In genomic region chr12:113298472-113298817, GRCh38 we compare ENCODE assay signal across 1 cellular context.
TF ChIP-seq lines count a peak whose summit lies in the region.

No MANE protein-coding gene starts in this region.

TF ChIP-seq in IMR-90, 13 proteins besides CTCF, POLR2A, EP300 and RAD21 (continued from another document):
- TF ChIP-seq, protein P1, sequence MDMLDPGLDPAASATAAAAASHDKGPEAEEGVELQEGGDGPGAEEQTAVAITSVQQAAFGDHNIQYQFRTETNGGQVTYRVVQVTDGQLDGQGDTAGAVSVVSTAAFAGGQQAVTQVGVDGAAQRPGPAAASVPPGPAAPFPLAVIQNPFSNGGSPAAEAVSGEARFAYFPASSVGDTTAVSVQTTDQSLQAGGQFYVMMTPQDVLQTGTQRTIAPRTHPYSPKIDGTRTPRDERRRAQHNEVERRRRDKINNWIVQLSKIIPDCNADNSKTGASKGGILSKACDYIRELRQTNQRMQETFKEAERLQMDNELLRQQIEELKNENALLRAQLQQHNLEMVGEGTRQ (IDR thresholded peaks at IDR 0.05; ENCODE audit: low read depth, low read length), result no peak
- TF ChIP-seq BHLHE40 (IDR thresholded peaks at IDR 0.05; ENCODE audit: low read depth, low read length) (no peak), FOS (IDR thresholded peaks at IDR 0.05; ENCODE audit: low read depth, low read length) (no peak), CEBPB (IDR thresholded peaks at IDR 0.05; ENCODE audit: low read depth, low read length) (no peak), RFX5 (IDR thresholded peaks at IDR 0.05; ENCODE audit: low read depth, low read length) (no peak), RCOR1 (IDR thresholded peaks at IDR 0.05; ENCODE audit: insufficient replicate concordance, low read length) (no peak), NFE2L2 (IDR thresholded peaks at IDR 0.05; ENCODE audit: low read depth, low read length) (no peak), MAZ (IDR thresholded peaks at IDR 0.05; ENCODE audit: borderline replicate concordance, low read depth, low read length) (no peak), MXI1 (IDR thresholded peaks at IDR 0.05; ENCODE audit: borderline replicate concordance, low read depth, low read length) (no peak), SMC3 (IDR thresholded peaks at IDR 0.05; ENCODE audit: low read depth, low read length) (no peak)
